8 cellular contexts compared by ENCODE assay signal in the genomic region with DNA sequence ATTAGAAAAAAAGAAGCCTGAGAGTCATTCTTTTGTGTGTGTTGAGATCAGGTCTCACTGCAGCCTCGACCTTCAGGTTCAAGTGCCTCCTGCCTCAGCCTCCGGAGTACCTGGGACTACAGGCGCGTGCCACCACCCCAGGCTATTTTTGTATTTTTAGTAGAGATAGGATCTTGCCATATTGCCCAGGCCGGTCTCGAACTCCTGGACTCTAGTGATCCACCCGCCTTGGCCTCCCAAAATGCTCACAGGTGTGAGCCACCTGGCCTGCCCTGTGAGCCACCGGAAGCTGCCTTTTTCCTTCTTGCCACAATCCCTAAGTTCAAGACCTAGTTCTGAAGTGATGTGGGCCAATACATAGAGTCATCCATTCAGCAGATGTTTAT. TPM values are rescaled to one million over a fixed set of nuclear protein-coding genes. Genes with fewer than 3 reads are reported as not detected.
A peak's percentile ranks its signal among the peaks of the same experiment; 100 is the strongest.
DNase-seq lines count a peak whose midpoint lies in the region; ATAC-seq, FAIRE-seq and TF ChIP-seq lines count a peak whose summit lies in the region.

No MANE protein-coding gene starts in this region.

- FAIRE-seq in pancreas (lab: Jason Lieb, UNC), result no peak

- BruUV-seq in Calu3 (replicated peaks; lab: Mats Ljungman, UMichigan), result TSS peak; percentile 91

- TF ChIP-seq CTCF in Calu3 (IDR thresholded peaks at IDR 0.05; ENCODE audit: unreplicated experiment) (no peak), RWPE1 (conservative IDR thresholded peaks at IDR 0.05; ENCODE audit: low read depth) (no peak), epithelial cell of proximal tubule (conservative IDR thresholded peaks at IDR 0.05; ENCODE audit: low read depth, low read length) (no peak), pancreas (IDR thresholded peaks at IDR 0.05) (no peak)

- H3K27ac ChIP-seq in RWPE1 (peak overlapping the region; percentile 89), pancreas (peak overlapping the region; percentile 87 to 99 (median 98))

- POLR2A ChIA-PET in RWPE1 (lab: Yijun Ruan, JAX; ENCODE audit: low non-redundant PET), result no interaction called here

- no peak for DNase-seq in Calu3
- no peak for DNase-seq in RWPE1 (ENCODE audit: low spot score)
- DNase-seq in epithelial cell of proximal tubule (ENCODE audit: low read depth), result no peak
- no peak for DNase-seq in pancreas
- no peak for DNase-seq in HK-2 (ENCODE audit: unreplicated experiment)

- H3K27ac Mint-ChIP-seq in Calu3 (ENCODE audit: unreplicated experiment), result peak overlapping the region; percentile 100

- H3K27me3 Mint-ChIP-seq in Calu3 (ENCODE audit: unreplicated experiment), result no peaks in the 10 kb centered on the region

- H3K27me3 ChIP-seq in pancreas, result no peaks in the 10 kb centered on the region

- H3K36me3 ChIP-seq in pancreas, result no peaks in the 10 kb centered on the region

- 63 to 73% methylated on average over 8 of the region's 8 CpGs for WGBS in pancreas, 2 donors

- peak overlapping the region; percentile 98 for H3K4me3 Mint-ChIP-seq in Calu3 (ENCODE audit: low read depth, unreplicated experiment)

- peaks cover 0 to 4% (median 0%) of the 10 kb centered on the region in 3 donors for H3K4me1 ChIP-seq in pancreas

- intact Hi-C loops in Calu3 (cut with micrococcal nuclease; ENCODE audit: unreplicated experiment), result no loop called here
- intact Hi-C loops in pancreas (cut with DNase I), result loop anchor here in 1 of 3 donors (5.0 kb wide), 1 partner anchor 147 kb away; no protein-coding TSS in a partner anchor

- H3K9me3 Mint-ChIP-seq in Calu3 (ENCODE audit: low read depth, unreplicated experiment), result no peaks in the 10 kb centered on the region

- peaks cover 8% of the 10 kb centered on the region for H3K4me1 Mint-ChIP-seq in Calu3 (ENCODE audit: low read depth, unreplicated experiment)

- ATAC-seq in pancreas, result no peak
- ATAC-seq in GM21423 (IDR thresholded peaks at IDR 0.05; ENCODE audit: unreplicated experiment), result no peak
- ATAC-seq in GM18502 (IDR thresholded peaks at IDR 0.05; ENCODE audit: poor library complexity, unreplicated experiment), result no peak
- ATAC-seq in HG03196 (IDR thresholded peaks at IDR 0.05; ENCODE audit: unreplicated experiment), result no peak

- H3K9me3 ChIP-seq in pancreas, result no peaks in the 10 kb centered on the region

- CTCF ChIA-PET in Calu3 (lab: Charles Lee) (interaction anchor here (1.3 to 2.3 kb wide), 4 partner anchors 10 to 551 kb away, joined by 3 to 20 read pairs (median 4); no protein-coding TSS in a partner anchor), RWPE1 (lab: Yijun Ruan, JAX) (interaction anchor here (0.7 to 1.7 kb wide), 2 partner anchors 144 to 149 kb away, joined by 3 to 6 read pairs; no protein-coding TSS in a partner anchor)

- peaks cover 11% of the 10 kb centered on the region for H3K36me3 Mint-ChIP-seq in Calu3 (ENCODE audit: insufficient read depth, unreplicated experiment)

- H3K4me3 ChIP-seq in epithelial cell of proximal tubule (ENCODE audit: low read depth, low read length), result peak overlapping the region; percentile 66
- peak overlapping the region; percentile 45 to 87 (median 66) for H3K4me3 ChIP-seq in pancreas

RNA-seq across cellular contexts. Expression of gene CTSO, which starts 0.4 kb away (rescaled TPM):
- 7.3 and 9.1 TPM in 2 replicates for total RNA-seq in Calu3 (2022)
- total RNA-seq in epithelial cell of proximal tubule, result 4.1 and 6.5 TPM in 2 replicates
- total RNA-seq in pancreas, result 10 to 100 TPM in 3 of 6 donors, 1 to 10 TPM in 3; 5.8 to 15.3 (median 8.5) TPM
- 10 to 100 TPM in 1 of 2 donors, 1 to 10 TPM in 1; 3.3 to 16.1 TPM for polyA plus RNA-seq in pancreas

RNA-seq across cellular contexts. Expression of gene TDO2, which starts 50.6 kb away (rescaled TPM):
- not detected in 2 replicates for total RNA-seq in Calu3 (2022)
- not detected in 2 replicates for total RNA-seq in epithelial cell of proximal tubule
- 1 to 10 TPM in 1 of 6 donors, under 1 TPM in 2, not detected in 3; 0.40 to 1.4 (median 0.57) TPM for total RNA-seq in pancreas
- polyA plus RNA-seq in pancreas, result under 1 TPM in 1 of 2 donors, not detected in 1; 0.35 TPM
